12 cellular contexts compared by ENCODE assay signal in genomic region chr10:86480571-86480970, GRCh38.
"Had no signal": no experiment of that assay in that cellular context is flagged by ENCODE, and none has a peak within 500 bp of the region (broad histone marks: within the 10 kb centered on the region; RNA-seq: fewer than 3 reads in every experiment).

No MANE protein-coding gene starts in this region.

- ATAC-seq: body of pancreas; effector memory CD8-positive, alpha-beta T cell; stimulated activated naive CD8-positive, alpha-beta T cell treated with anti-CD3 and anti-CD28 coated beads, Interleukin-15, Interleukin-2, amounts not matched to agents 100 U/mL and 50 U/mL, for 24 hours had no signal

- DNase-seq: activated CD4-positive, alpha-beta T cell treated with anti-CD3 and anti-CD28 coated beads for 1 hour; activated CD4-positive, alpha-beta T cell treated with anti-CD3 and anti-CD28 coated beads, Interleukin-2, amount 50 U/mL, for 48 hours; activated naive CD4-positive, alpha-beta T cell treated with anti-CD3 and anti-CD28 coated beads, Interleukin-2, amount 10 ng/mL, durations not matched to agents 7 days and 5 days; amniotic stem cell; body of pancreas; effector memory CD8-positive, alpha-beta T cell; mammary epithelial cell; stimulated activated CD4-positive, alpha-beta T cell treated with anti-CD3 and anti-CD28 coated beads, Interleukin-12 subunit alpha, Interleukin-12 subunit beta, amount 100 ng/mL, for 4 hours; stimulated activated CD8-positive, alpha-beta memory T cell treated with anti-CD3 and anti-CD28 coated beads, Interleukin-4, amount 100 ng/mL, for 48 hours; stimulated activated naive CD8-positive, alpha-beta T cell treated with anti-CD3 and anti-CD28 coated beads, Interleukin-15, Interleukin-2, amounts not matched to agents 100 U/mL and 50 U/mL, for 24 hours; upper lobe of left lung had no signal

- H3K27ac Mint-ChIP-seq: activated naive CD4-positive, alpha-beta T cell treated with anti-CD3 and anti-CD28 coated beads, Interleukin-2, amount 10 ng/mL, durations not matched to agents 7 days and 5 days; dendritic cell treated with granulocyte-macrophage colony-stimulating factor and Interleukin-4, amounts not matched to agents 40 ng/mL and 50 ng/mL, for 4 days had no signal

- H3K9me3 Mint-ChIP-seq: activated naive CD4-positive, alpha-beta T cell treated with anti-CD3 and anti-CD28 coated beads, Interleukin-2, amount 10 ng/mL, durations not matched to agents 7 days and 5 days; dendritic cell treated with granulocyte-macrophage colony-stimulating factor and Interleukin-4, amounts not matched to agents 40 ng/mL and 50 ng/mL, for 4 days; effector memory CD8-positive, alpha-beta T cell had no signal

- H3K27me3 Mint-ChIP-seq: activated naive CD4-positive, alpha-beta T cell treated with anti-CD3 and anti-CD28 coated beads, Interleukin-2, amount 10 ng/mL, durations not matched to agents 7 days and 5 days; dendritic cell treated with granulocyte-macrophage colony-stimulating factor and Interleukin-4, amounts not matched to agents 40 ng/mL and 50 ng/mL, for 4 days; effector memory CD8-positive, alpha-beta T cell had no signal

- H3K4me3 Mint-ChIP-seq: activated naive CD4-positive, alpha-beta T cell treated with anti-CD3 and anti-CD28 coated beads, Interleukin-2, amount 10 ng/mL, durations not matched to agents 7 days and 5 days; dendritic cell treated with granulocyte-macrophage colony-stimulating factor and Interleukin-4, amounts not matched to agents 40 ng/mL and 50 ng/mL, for 4 days; effector memory CD8-positive, alpha-beta T cell had no signal

- H3K4me1 Mint-ChIP-seq: activated naive CD4-positive, alpha-beta T cell treated with anti-CD3 and anti-CD28 coated beads, Interleukin-2, amount 10 ng/mL, durations not matched to agents 7 days and 5 days had no signal
